Comparison of ENCODE assay signal across 9 cellular contexts in the genomic region with DNA sequence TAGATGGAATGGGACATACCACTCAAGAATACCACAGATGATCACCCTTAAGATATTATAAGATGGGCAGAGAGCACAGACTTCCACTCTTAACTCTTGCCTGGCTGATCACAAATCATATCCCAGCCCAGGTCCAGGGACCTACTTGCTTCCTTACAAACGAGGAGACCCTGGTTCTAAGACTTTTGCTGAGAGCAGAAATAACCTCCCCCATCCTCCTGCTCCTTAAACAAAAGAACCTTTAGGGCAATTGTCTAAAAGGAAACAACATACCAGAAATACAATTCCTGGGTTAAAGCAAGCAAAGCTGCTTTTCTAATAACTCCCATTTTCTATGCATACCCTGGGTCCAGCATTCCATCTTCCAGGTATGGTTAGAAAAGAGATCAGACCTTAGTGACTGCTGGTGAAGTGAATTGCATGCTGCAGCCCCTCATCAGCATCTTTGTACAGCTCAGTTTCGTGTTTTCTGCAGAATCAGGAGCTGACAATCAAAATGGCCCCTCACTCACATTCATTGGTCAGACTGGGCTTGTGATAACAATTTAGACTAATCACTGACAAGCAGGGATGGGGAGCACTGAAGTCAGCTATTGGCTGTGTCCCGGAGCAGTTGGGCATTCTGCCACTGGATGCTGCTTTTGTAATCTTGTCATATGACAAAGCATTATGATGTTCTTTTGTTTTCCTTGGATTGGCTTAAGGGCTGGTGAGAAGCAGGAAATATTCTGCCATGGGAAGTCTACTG. TPM values are rescaled to one million over a fixed set of nuclear protein-coding genes. Genes with fewer than 3 reads are reported as not detected.
A peak's percentile ranks its signal among the peaks of the same experiment; 100 is the strongest.
DNase-seq lines count a peak whose midpoint lies in the region; ATAC-seq and TF ChIP-seq lines count a peak whose summit lies in the region.
"Had no signal": no experiment of that assay in that cellular context is flagged by ENCODE, and none has a peak within 500 bp of the region (broad histone marks: within the 10 kb centered on the region; RNA-seq: fewer than 3 reads in every experiment).

No MANE protein-coding gene starts in this region.

- intact Hi-C loops in body of pancreas (cut with DNase I) = no loop called here
- intact Hi-C loops in activated CD4-positive, alpha-beta T cell treated with anti-CD3 and anti-CD28 coated beads for 36 hours (cut with DNase I, micrococcal nuclease) = no loop called here

- H3K27ac Mint-ChIP-seq in activated CD4-positive, alpha-beta T cell treated with anti-CD3 and anti-CD28 coated beads for 36 hours = no peak overlapping the region

- WGBS in body of pancreas, 2 donors = 69 to 74% methylated on average over 3 of the region's 3 CpGs

- H3K36me3 Mint-ChIP-seq in activated CD4-positive, alpha-beta T cell treated with anti-CD3 and anti-CD28 coated beads for 36 hours (ENCODE audit: low read depth) = peaks cover 21% of the 10 kb centered on the region

- H3K4me1 ChIP-seq in body of pancreas = no peaks in the 10 kb centered on the region

- ATAC-seq in body of pancreas = peak; percentile 18
- no peak for ATAC-seq in activated CD4-positive, alpha-beta T cell treated with anti-CD3 and anti-CD28 coated beads for 36 hours
- ATAC-seq in GM21528 (IDR thresholded peaks at IDR 0.05; ENCODE audit: low FRiP score, unreplicated experiment) = no peak
- ATAC-seq in HG03460 (IDR thresholded peaks at IDR 0.05; ENCODE audit: unreplicated experiment) = no peak

- peaks cover 12% of the 10 kb centered on the region for H3K27me3 Mint-ChIP-seq in activated CD4-positive, alpha-beta T cell treated with anti-CD3 and anti-CD28 coated beads for 36 hours

- H3K27me3 ChIP-seq in body of pancreas = no peaks in the 10 kb centered on the region

- no peak overlapping the region for H3K4me3 ChIP-seq in body of pancreas

- POLR2A ChIA-PET in activated CD4-positive, alpha-beta T cell treated with anti-CD3 and anti-CD28 coated beads for 36 hours (lab: Charles Lee) = no interaction called here

- no peaks in the 10 kb centered on the region for H3K9me3 ChIP-seq in body of pancreas

- H3K4me3 Mint-ChIP-seq in activated CD4-positive, alpha-beta T cell treated with anti-CD3 and anti-CD28 coated beads for 36 hours = no peak overlapping the region

- H3K27ac ChIP-seq in body of pancreas (no peak overlapping the region), substantia nigra (ENCODE audit: low read depth, low read length, poor library complexity, severe bottlenecking) (peak overlapping the region; percentile 94)

- peaks cover 6% of the 10 kb centered on the region for H3K4me1 Mint-ChIP-seq in activated CD4-positive, alpha-beta T cell treated with anti-CD3 and anti-CD28 coated beads for 36 hours

- no peaks in the 10 kb centered on the region for H3K9me3 Mint-ChIP-seq in activated CD4-positive, alpha-beta T cell treated with anti-CD3 and anti-CD28 coated beads for 36 hours (ENCODE audit: low read depth)

- no peak for TF ChIP-seq CTCF in body of pancreas (IDR thresholded peaks at IDR 0.05)

- DNase-seq in HT1080 (ENCODE audit: low read depth) (peak; percentile 88), body of pancreas (no peak), inferior parietal cortex (ENCODE audit: extremely low spot score) (peak; percentile 96), substantia nigra (lab: John Stamatoyannopoulos, UW) (peak in 47 of 49 donors; percentile 22 to 96 (median 75)), NCI-H345 treated with DMSO at 0.1 percent for 48 hours (lab: John Stamatoyannopoulos, UW; ENCODE audit: unreplicated experiment) (no peak)
- DNase-seq in activated CD4-positive, alpha-beta T cell treated with anti-CD3 and anti-CD28 coated beads for 36 hours = no peak
- DNase-seq: activated naive CD4-positive, alpha-beta T cell had no signal

- no peaks in the 10 kb centered on the region for H3K36me3 ChIP-seq in body of pancreas (replicated peaks in 1 of 2; ENCODE audit: insufficient read depth in 1 of 2, low read depth in 2 of 2)

- no peak for TF ChIP-seq POLR2A in body of pancreas (IDR thresholded peaks at IDR 0.05)

- CTCF ChIA-PET in activated CD4-positive, alpha-beta T cell treated with anti-CD3 and anti-CD28 coated beads for 36 hours (lab: Charles Lee) = no interaction called here

RNA-seq across cellular contexts. Expression of gene IFIT3, which starts 14.6 kb away (rescaled TPM):
- 5.4 and 5.9 TPM in 2 replicates for total RNA-seq in HT1080 (2014; rRNA removed; shearing (Covaris generic))
- 3.9 and 4.4 TPM in 2 replicates for polyA plus RNA-seq in HT1080 (2015; cell fraction: cytosol; rRNA removed)
- polyA plus RNA-seq in HT1080 (2015; cell fraction: nucleus; rRNA removed) = 6.9 and 7.3 TPM in 2 replicates
- 1 to 10 TPM; 2.3 to 3.9 TPM for total RNA-seq in body of pancreas
- 10 to 100 TPM; 19.2 to 21.1 TPM for total RNA-seq in activated CD4-positive, alpha-beta T cell treated with anti-CD3 and anti-CD28 coated beads for 36 hours

RNA-seq across cellular contexts. Expression of gene IFIT1B, which starts 35.5 kb away (rescaled TPM):
- total RNA-seq in HT1080 (2014; rRNA removed; shearing (Covaris generic)) = not detected in 2 replicates
- polyA plus RNA-seq in HT1080 (2015; cell fraction: cytosol; rRNA removed) = not detected in 2 replicates
- polyA plus RNA-seq in HT1080 (2015; cell fraction: nucleus; rRNA removed) = not detected in 2 replicates
- not detected for total RNA-seq in body of pancreas
- total RNA-seq in activated CD4-positive, alpha-beta T cell treated with anti-CD3 and anti-CD28 coated beads for 36 hours = not detected

RNA-seq across cellular contexts. Expression of gene IFIT2, which starts 40.5 kb away (rescaled TPM):
- 0.53 and 0.92 TPM in 2 replicates for total RNA-seq in HT1080 (2014; rRNA removed; shearing (Covaris generic))
- 0.67 and 1.0 TPM in 2 replicates for polyA plus RNA-seq in HT1080 (2015; cell fraction: cytosol; rRNA removed)
- polyA plus RNA-seq in HT1080 (2015; cell fraction: nucleus; rRNA removed) = 1.8 and 3.0 TPM in 2 replicates
- 1 to 10 TPM in 1 of 2 donors, not detected in 1; 1.6 TPM for total RNA-seq in body of pancreas
- total RNA-seq in activated CD4-positive, alpha-beta T cell treated with anti-CD3 and anti-CD28 coated beads for 36 hours = 10 to 100 TPM; 38.2 to 43.5 TPM

RNA-seq across cellular contexts. Expression of gene IFIT1, which starts 50.0 kb away (rescaled TPM):
- total RNA-seq in HT1080 (2014; rRNA removed; shearing (Covaris generic)) = 3.2 and 3.5 TPM in 2 replicates
- polyA plus RNA-seq in HT1080 (2015; cell fraction: cytosol; rRNA removed) = 2.1 and 2.7 TPM in 2 replicates
- polyA plus RNA-seq in HT1080 (2015; cell fraction: nucleus; rRNA removed) = 2.5 and 4.2 TPM in 2 replicates
- total RNA-seq in body of pancreas = 1 to 10 TPM; 1.3 to 7.0 TPM
- total RNA-seq in activated CD4-positive, alpha-beta T cell treated with anti-CD3 and anti-CD28 coated beads for 36 hours = 1 to 10 TPM; 5.9 to 6.5 TPM

Comparison
In these comparisons a context has a peak if more than half of its experiments do, and no peak if none do; other contexts are left out.
1. DNase-seq: peak in HT1080 (single experiment), inferior parietal cortex (single experiment) and substantia nigra (47 of 49); none in body of pancreas (0 of 4), NCI-H345 treated with DMSO at 0.1 percent for 48 hours (single experiment) and activated CD4-positive, alpha-beta T cell treated with anti-CD3 and anti-CD28 coated beads for 36 hours (single experiment).
2. RNA of gene IFIT2, which starts 40.5 kb away (total RNA-seq): 38.2 to 43.5 TPM in activated CD4-positive, alpha-beta T cell treated with anti-CD3 and anti-CD28 coated beads for 36 hours; 1.6 TPM in body of pancreas and 0.53 to 0.92 TPM in HT1080; every median in the first group is over 10 times any median in the second.